Comparison of ENCODE assay signal across 2 cellular contexts in genomic region chr17:42040818-42041217, GRCh38.
TF ChIP-seq lines count a peak whose summit lies in the region.

No MANE protein-coding gene starts in this region.

TF ChIP-seq in A549, 52 proteins besides CTCF, POLR2A, EP300 and RAD21:
- TF ChIP-seq HOXB5 (CRISPR knock-in tag; IDR thresholded peaks at IDR 0.05) (no peak), HDAC2 (IDR thresholded peaks at IDR 0.05) (no peak), MAFK (IDR thresholded peaks at IDR 0.05; ENCODE audit: partially characterized antibody) (no peak), SMC3 (IDR thresholded peaks at IDR 0.05) (no peak), FOXS1 (CRISPR knock-in tag; IDR thresholded peaks at IDR 0.05) (no peak), CHD4 (IDR thresholded peaks at IDR 0.05; ENCODE audit: borderline replicate concordance) (no peak), BHLHE40 (IDR thresholded peaks at IDR 0.05; ENCODE audit: low read depth, low read length) (no peak), REST (IDR thresholded peaks at IDR 0.05) (no peak), ATOH8 (CRISPR knock-in tag; IDR thresholded peaks at IDR 0.05; ENCODE audit: low read depth) (no peak), ZFP36 (IDR thresholded peaks at IDR 0.05; ENCODE audit: borderline replicate concordance, partially characterized antibody) (no peak), FOSL2 (IDR thresholded peaks at IDR 0.05) (no peak), FOSL2 (CRISPR knock-in tag; IDR thresholded peaks at IDR 0.05) (no peak), TFCP2L1 (CRISPR knock-in tag; IDR thresholded peaks at IDR 0.05) (no peak), NFE2L2 (conservative IDR thresholded peaks at IDR 0.05; ENCODE audit: low read length) (no peak), NR3C1 (IDR thresholded peaks at IDR 0.05) (no peak), CHD2 (IDR thresholded peaks at IDR 0.05; ENCODE audit: low read length, partially characterized antibody) (no peak), ZSCAN20 (CRISPR knock-in tag; IDR thresholded peaks at IDR 0.05) (no peak), RNF2 (IDR thresholded peaks at IDR 0.05; ENCODE audit: borderline replicate concordance, low read depth) (no peak), MAZ (IDR thresholded peaks at IDR 0.05; ENCODE audit: borderline replicate concordance, low read depth, low read length) (no peak), HES2 (IDR thresholded peaks at IDR 0.05) (no peak)
- TF ChIP-seq, protein P1, sequence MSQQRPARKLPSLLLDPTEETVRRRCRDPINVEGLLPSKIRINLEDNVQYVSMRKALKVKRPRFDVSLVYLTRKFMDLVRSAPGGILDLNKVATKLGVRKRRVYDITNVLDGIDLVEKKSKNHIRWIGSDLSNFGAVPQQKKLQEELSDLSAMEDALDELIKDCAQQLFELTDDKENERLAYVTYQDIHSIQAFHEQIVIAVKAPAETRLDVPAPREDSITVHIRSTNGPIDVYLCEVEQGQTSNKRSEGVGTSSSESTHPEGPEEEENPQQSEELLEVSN (IDR thresholded peaks at IDR 0.05; ENCODE audit: borderline replicate concordance, low read depth), result no peak

TF ChIP-seq in K562, 482 proteins besides CTCF, POLR2A, EP300 and RAD21:
- TF ChIP-seq, protein P2, sequence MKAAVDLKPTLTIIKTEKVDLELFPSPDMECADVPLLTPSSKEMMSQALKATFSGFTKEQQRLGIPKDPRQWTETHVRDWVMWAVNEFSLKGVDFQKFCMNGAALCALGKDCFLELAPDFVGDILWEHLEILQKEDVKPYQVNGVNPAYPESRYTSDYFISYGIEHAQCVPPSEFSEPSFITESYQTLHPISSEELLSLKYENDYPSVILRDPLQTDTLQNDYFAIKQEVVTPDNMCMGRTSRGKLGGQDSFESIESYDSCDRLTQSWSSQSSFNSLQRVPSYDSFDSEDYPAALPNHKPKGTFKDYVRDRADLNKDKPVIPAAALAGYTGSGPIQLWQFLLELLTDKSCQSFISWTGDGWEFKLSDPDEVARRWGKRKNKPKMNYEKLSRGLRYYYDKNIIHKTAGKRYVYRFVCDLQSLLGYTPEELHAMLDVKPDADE (conservative IDR thresholded peaks at IDR 0.05; ENCODE audit: control insufficient read depth, low read depth, low read length), result no peak
- no peak for TF ChIP-seq BCL6 (CRISPR knock-in tag; IDR thresholded peaks at IDR 0.05)
- no peak for TF ChIP-seq SNRNP70 (optimal IDR thresholded peaks at IDR 0.05; ENCODE audit: low read depth, low read length)
- no peak for TF ChIP-seq KLF16 (IDR thresholded peaks at IDR 0.05)
- TF ChIP-seq TOE1 (IDR thresholded peaks at IDR 0.05; ENCODE audit: borderline replicate concordance), result no peak
- TF ChIP-seq TOE1 (CRISPR knock-in tag; IDR thresholded peaks at IDR 0.05; ENCODE audit: borderline replicate concordance, low read depth), result no peak
- no peak for TF ChIP-seq ZFX (CRISPR knock-in tag; IDR thresholded peaks at IDR 0.05)
- TF ChIP-seq ZNF165 (CRISPR knock-in tag; IDR thresholded peaks at IDR 0.05; ENCODE audit: borderline replicate concordance), result no peak
- TF ChIP-seq E4F1 (CRISPR knock-in tag; IDR thresholded peaks at IDR 0.05; ENCODE audit: borderline replicate concordance), result no peak
- TF ChIP-seq C11orf30 (IDR thresholded peaks at IDR 0.05; ENCODE audit: low read depth), result no peak
- no peak for TF ChIP-seq PRDM10 (IDR thresholded peaks at IDR 0.05; ENCODE audit: partially characterized antibody)
- no peak for TF ChIP-seq BDP1 (IDR thresholded peaks at IDR 0.05; ENCODE audit: insufficient read depth, insufficient read length)
- no peak for TF ChIP-seq SLC30A9 (CRISPR knock-in tag; IDR thresholded peaks at IDR 0.05)
- no peak for TF ChIP-seq ZNF232 (CRISPR knock-in tag; IDR thresholded peaks at IDR 0.05)
- TF ChIP-seq U2AF2 (optimal IDR thresholded peaks at IDR 0.05; ENCODE audit: low read depth, low read length), result no peak
- TF ChIP-seq ILK (tag; IDR thresholded peaks at IDR 0.05; ENCODE audit: borderline replicate concordance, low read depth), result no peak
- TF ChIP-seq ARHGAP35 (IDR thresholded peaks at IDR 0.05; ENCODE audit: partially characterized antibody), result no peak
- TF ChIP-seq SREBF1 (IDR thresholded peaks at IDR 0.05; ENCODE audit: borderline replicate concordance, low read depth, low read length), result no peak
